8 cellular contexts compared by ENCODE assay signal in genomic region chr19:18046066-18046718, GRCh38. TPM values are rescaled to one million over a fixed set of nuclear protein-coding genes. Genes with fewer than 3 reads are reported as not detected.
DNase-seq lines count a peak whose midpoint lies in the region; ATAC-seq, FAIRE-seq and TF ChIP-seq lines count a peak whose summit lies in the region.

No MANE protein-coding gene starts in this region.

- FAIRE-seq in GM19239 (lab: Jason Lieb, UNC), result no peak

- no peaks in the 10 kb centered on the region for H3K27me3 ChIP-seq in A673 (replicated peaks; ENCODE audit: insufficient read depth, low read depth, low read length, poor library complexity)

- H3K9me3 ChIP-seq in A673 (ENCODE audit: low read depth, low read length, poor library complexity, severe bottlenecking) (no peaks in the 10 kb centered on the region), HEK293 (ENCODE audit: control insufficient read depth, insufficient read depth, low read depth, low read length) (no peaks in the 10 kb centered on the region)

- H3K27me3 Mint-ChIP-seq in activated naive CD8-positive, alpha-beta T cell treated with anti-CD3 and anti-CD28 coated beads, Interleukin-2, amount 10 ng/mL, durations not matched to agents 7 days and 5 days, result peaks cover 9% of the 10 kb centered on the region

- peak overlapping the region; percentile 56 for H3K27ac Mint-ChIP-seq in activated naive CD8-positive, alpha-beta T cell treated with anti-CD3 and anti-CD28 coated beads, Interleukin-2, amount 10 ng/mL, durations not matched to agents 7 days and 5 days

- TF ChIP-seq CTCF in A673 (conservative IDR thresholded peaks at IDR 0.05; ENCODE audit: low read depth, low read length) (no peak), HEK293 (tag by site-specific recombination; IDR thresholded peaks at IDR 0.05) (no peak)

- CTCF ChIA-PET in A673 (lab: Charles Lee) (no interaction called here), HEK293 (lab: Yijun Ruan, JAX) (interaction anchor here (0.9 kb wide), 1 partner anchor 39 kb away, joined by 3 read pairs; the partner anchor contains the start of gene ARRDC2)

- H3K4me3 ChIP-seq in A673 (ENCODE audit: low read depth, low read length, poor library complexity, severe bottlenecking), result no peak overlapping the region
- H3K4me3 ChIP-seq in HEK293 (ENCODE audit: low read depth, low read length), result no peak overlapping the region

- H3K36me3 ChIP-seq in A673 (ENCODE audit: insufficient read depth, low read length, poor library complexity, severe bottlenecking), result no peaks in the 10 kb centered on the region
- no peaks in the 10 kb centered on the region for H3K36me3 ChIP-seq in HEK293 (ENCODE audit: control insufficient read depth in 2 of 2, insufficient read depth in 1 of 2, low read length in 2 of 2)

- DNase-seq in A673 (ENCODE audit: low spot score) (peak; percentile 60), lung microvascular endothelial cell (ENCODE audit: low read depth in 2 of 2) (peak; percentile 51 to 59), GM19239 (ENCODE audit: insufficient read length, low spot score) (no peak), NCI-H2227 treated with DMSO at 0.1 percent for 48 hours (lab: John Stamatoyannopoulos, UW) (no peak), iPS-NIHi7 (ENCODE audit: extremely low spot score) (no peak)
- no peak for DNase-seq in activated naive CD8-positive, alpha-beta T cell treated with anti-CD3 and anti-CD28 coated beads, Interleukin-2, amount 10 ng/mL, durations not matched to agents 7 days and 5 days

- POLR2A ChIA-PET in A673 (lab: Charles Lee; ENCODE audit: low non-redundant PET), result no interaction called here
- POLR2A ChIA-PET in HEK293 (lab: Yijun Ruan, JAX), result interaction anchor here (0.6 kb wide), 1 partner anchor 28 kb away, joined by 3 read pairs; no protein-coding TSS in a partner anchor
- POLR2A ChIA-PET in activated naive CD8-positive, alpha-beta T cell treated with anti-CD3 and anti-CD28 coated beads, Interleukin-2, amount 10 ng/mL, durations not matched to agents 7 days and 5 days (lab: Charles Lee), result interaction anchor here (2.0 kb wide), 1 partner anchor 25 kb away, joined by 9 read pairs; no protein-coding TSS in a partner anchor

- no peak for ATAC-seq in activated naive CD8-positive, alpha-beta T cell treated with anti-CD3 and anti-CD28 coated beads, Interleukin-2, amount 10 ng/mL, durations not matched to agents 7 days and 5 days (ENCODE audit: low read depth)
- ATAC-seq in GM21360 (IDR thresholded peaks at IDR 0.05; ENCODE audit: unreplicated experiment), result no peak

- H3K36me3 Mint-ChIP-seq in activated naive CD8-positive, alpha-beta T cell treated with anti-CD3 and anti-CD28 coated beads, Interleukin-2, amount 10 ng/mL, durations not matched to agents 7 days and 5 days, result peaks cover 2% of the 10 kb centered on the region

- no TSS peak for BruUV-seq in A673 (replicated peaks; lab: Mats Ljungman, UMichigan)

- no peak overlapping the region for H3K4me3 Mint-ChIP-seq in activated naive CD8-positive, alpha-beta T cell treated with anti-CD3 and anti-CD28 coated beads, Interleukin-2, amount 10 ng/mL, durations not matched to agents 7 days and 5 days

- H3K9me3 Mint-ChIP-seq in activated naive CD8-positive, alpha-beta T cell treated with anti-CD3 and anti-CD28 coated beads, Interleukin-2, amount 10 ng/mL, durations not matched to agents 7 days and 5 days, result peaks cover 2% of the 10 kb centered on the region

- H3K4me1 ChIP-seq in A673 (ENCODE audit: insufficient read depth, low read length, poor library complexity, severe bottlenecking), result no peaks in the 10 kb centered on the region
- no peaks in the 10 kb centered on the region for H3K4me1 ChIP-seq in HEK293 (ENCODE audit: control insufficient read depth, insufficient read depth, low read length)

- H3K4me1 Mint-ChIP-seq in activated naive CD8-positive, alpha-beta T cell treated with anti-CD3 and anti-CD28 coated beads, Interleukin-2, amount 10 ng/mL, durations not matched to agents 7 days and 5 days, result peaks cover 30% of the 10 kb centered on the region

- H3K27ac ChIP-seq in A673 (ENCODE audit: low read depth, low read length, poor library complexity, severe bottlenecking) (no peak overlapping the region), HEK293 (ENCODE audit: extremely low read depth, low read depth, low read length) (no peak overlapping the region)

- intact Hi-C loops in A673 (cut with micrococcal nuclease; ENCODE audit: unreplicated experiment), result no loop called here

TF ChIP-seq in HEK293, 187 proteins besides CTCF, POLR2A, EP300 and RAD21 (continues in another document):
- TF ChIP-seq ZEB2 (tag by site-specific recombination; IDR thresholded peaks at IDR 0.05), result peak; percentile 61
- TF ChIP-seq HIC1 (tag by site-specific recombination; IDR thresholded peaks at IDR 0.05), result peak; percentile 54; the same call in 1 of the 2 replicates
- TF ChIP-seq KLF17 (tag by site-specific recombination; IDR thresholded peaks at IDR 0.05), result peak; percentile 76
- no peak for TF ChIP-seq ZBTB7A (tag by site-specific recombination; IDR thresholded peaks at IDR 0.05; ENCODE audit: low read depth)
- TF ChIP-seq ZNF157 (tag by site-specific recombination; IDR thresholded peaks at IDR 0.05), result no peak

RNA-seq across cellular contexts. Expression of gene ARRDC2, which starts 38.2 kb away (rescaled TPM):
- total RNA-seq in A673 (2021), result 11.7 and 13.3 TPM in 2 replicates
- total RNA-seq in activated naive CD8-positive, alpha-beta T cell treated with anti-CD3 and anti-CD28 coated beads, Interleukin-2, amount 10 ng/mL, durations not matched to agents 7 days and 5 days, result 10 to 100 TPM; 66.5 to 71.2 TPM
- 42.5 and 115 TPM in 2 replicates for total RNA-seq in lung microvascular endothelial cell

RNA-seq across cellular contexts. Expression of gene IL12RB1, which starts 40.5 kb away (rescaled TPM):
- total RNA-seq in A673 (2021) (not detected in 2 replicates), lung microvascular endothelial cell (under 0.01 and 0.22 TPM in 2 replicates)
- 10 to 100 TPM; 52.5 to 56.4 TPM for total RNA-seq in activated naive CD8-positive, alpha-beta T cell treated with anti-CD3 and anti-CD28 coated beads, Interleukin-2, amount 10 ng/mL, durations not matched to agents 7 days and 5 days

RNA-seq across cellular contexts. Expression of gene MAST3, which starts 51.4 kb away (rescaled TPM):
- 5.1 and 7.9 TPM in 2 replicates for total RNA-seq in A673 (2021)
- total RNA-seq in activated naive CD8-positive, alpha-beta T cell treated with anti-CD3 and anti-CD28 coated beads, Interleukin-2, amount 10 ng/mL, durations not matched to agents 7 days and 5 days, result 10 to 100 TPM; 36.7 to 38.3 TPM
- total RNA-seq in lung microvascular endothelial cell, result 1.1 and 2.0 TPM in 2 replicates

Comparison
In these comparisons a context has a peak if more than half of its experiments do, and no peak if none do; other contexts are left out.
1. DNase-seq: peak in A673 (single experiment) and lung microvascular endothelial cell (2 of 2); none in activated naive CD8-positive, alpha-beta T cell treated with anti-CD3 and anti-CD28 coated beads, Interleukin-2, amount 10 ng/mL, durations not matched to agents 7 days and 5 days (single experiment), GM19239 (single experiment), NCI-H2227 treated with DMSO at 0.1 percent for 48 hours (single experiment) and iPS-NIHi7 (single experiment).
2. RNA of gene IL12RB1, which starts 40.5 kb away (total RNA-seq): 52.5 to 56.4 TPM in activated naive CD8-positive, alpha-beta T cell treated with anti-CD3 and anti-CD28 coated beads, Interleukin-2, amount 10 ng/mL, durations not matched to agents 7 days and 5 days; not detected in A673 and under 0.01 to 0.22 TPM in lung microvascular endothelial cell; every median in the first group is over 10 times any median in the second.